Comparison of ENCODE assay signal across 8 cellular contexts in the genomic region with DNA sequence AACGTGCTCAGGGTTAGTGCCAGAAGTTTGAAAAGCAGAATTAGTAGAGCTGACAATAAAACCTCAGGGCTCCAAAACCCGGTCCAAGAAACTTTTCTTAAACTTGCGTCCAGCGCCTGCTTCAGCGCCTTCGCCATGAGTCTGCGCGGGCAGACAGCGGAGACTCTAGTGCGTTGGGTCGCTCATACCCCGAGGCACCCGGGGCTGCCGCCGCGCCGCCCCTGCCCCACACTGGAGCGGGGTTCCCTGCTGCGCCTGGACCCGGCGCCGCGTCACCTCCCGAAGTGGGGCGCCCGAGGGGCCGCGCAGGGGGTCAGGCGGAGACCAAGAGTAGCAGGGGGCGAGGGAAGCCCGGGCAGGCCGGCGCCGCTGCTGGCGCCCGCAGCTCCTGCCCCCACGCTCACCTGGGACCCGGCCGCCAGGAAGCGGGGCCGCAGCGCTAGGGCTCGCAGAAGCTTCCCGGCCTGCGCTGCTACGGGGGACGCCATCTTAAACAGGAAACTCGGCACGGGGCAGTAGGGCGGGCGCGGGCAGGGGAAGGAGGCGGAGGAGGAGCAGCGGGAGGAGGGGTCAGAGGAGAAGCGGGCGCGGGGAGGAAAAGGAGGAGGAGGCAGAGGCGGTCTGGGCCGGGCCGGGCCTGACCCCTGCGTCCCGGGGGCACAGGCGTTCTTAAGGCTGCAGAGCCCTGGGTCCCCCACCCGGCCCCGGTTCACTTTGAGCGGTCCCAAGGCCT. TPM values are rescaled to one million over a fixed set of nuclear protein-coding genes. Genes with fewer than 3 reads are reported as not detected.
A peak's percentile ranks its signal among the peaks of the same experiment; 100 is the strongest.
DNase-seq lines count a peak whose midpoint lies in the region; ATAC-seq and TF ChIP-seq lines count a peak whose summit lies in the region.

Gene SUCLG2 (minus strand): TSS at position 514 of the 733 bp plus-strand sequence. CDS start 26 bp downstream, at position 488.

- ATAC-seq in heart right ventricle, result peak; percentile 99 to 100 (median 99)

- peak within 1 kb of the TSS; percentile 75 for H3K4me3 ChIP-seq in H7 (ENCODE audit: insufficient read depth, low read depth, low read length)
- H3K4me3 ChIP-seq in MG63, result peak within 1 kb of the TSS; percentile 71
- H3K4me3 ChIP-seq in adrenal gland, result peak within 1 kb of the TSS; percentile 89 to 98 (median 93)
- peak within 1 kb of the TSS; percentile 65 to 98 (median 88) for H3K4me3 ChIP-seq in heart right ventricle
- peak within 1 kb of the TSS; percentile 80 to 93 for H3K4me3 ChIP-seq in prostate gland

- TF ChIP-seq CTCF in adrenal gland (IDR thresholded peaks at IDR 0.05) (no peak), heart right ventricle (IDR thresholded peaks at IDR 0.05) (no peak), prostate gland (IDR thresholded peaks at IDR 0.05) (no peak)

- peak; percentile 60 to 71 for TF ChIP-seq POLR2A in adrenal gland (IDR thresholded peaks at IDR 0.05)
- peak; percentile 77 for TF ChIP-seq POLR2A in prostate gland (IDR thresholded peaks at IDR 0.05)

- DNase-seq in GM04503 (ENCODE audit: low read depth) (peak; percentile 39), H7 (peak; percentile 87), MG63 (peak; percentile 88), T-helper 1 cell (peak; percentile 69 to 85 (median 74)), adrenal gland (peak; percentile 91 to 96 (median 94)), heart right ventricle (peak; percentile 93 to 94), prostate gland (ENCODE audit: low spot score) (peak; percentile 88), ureter (ENCODE audit: low spot score) (peak; percentile 95)

- H3K9me3 ChIP-seq in MG63 (no peaks in the 10 kb centered on the region), adrenal gland (replicated peaks in 1 of 3) (no peaks in the 10 kb centered on the region), heart right ventricle (no peaks in the 10 kb centered on the region), prostate gland (no peaks in the 10 kb centered on the region)

- 0 to 1% (median 0%) methylated on average over 15 to 66 of the region's 66 CpGs for WGBS in adrenal gland, 4 donors
- WGBS in heart right ventricle, 2 donors, result 0% methylated on average over 54 to 66 of the region's 66 CpGs
- WGBS in prostate gland, result 0% methylated on average over 66 of the region's 66 CpGs

- H3K27ac ChIP-seq in adrenal gland, result peak within 1 kb of the TSS; percentile 59 to 97 (median 91)
- peak within 1 kb of the TSS; percentile 81 to 99 (median 96) for H3K27ac ChIP-seq in heart right ventricle
- peak within 1 kb of the TSS; percentile 91 for H3K27ac ChIP-seq in prostate gland

- H3K36me3 ChIP-seq in H7 (replicated peaks; ENCODE audit: control insufficient read depth, insufficient read depth, low read length) (no peaks in the 10 kb centered on the region), MG63 (no peaks in the 10 kb centered on the region), adrenal gland (replicated peaks in 1 of 2) (no peaks in the 10 kb centered on the region), heart right ventricle (peaks cover 0 to 2% (median 0%) of the 10 kb centered on the region in 9 donors), prostate gland (no peaks in the 10 kb centered on the region)

- intact Hi-C loops in adrenal gland (cut with DNase I), result no loop called here
- intact Hi-C loops in heart right ventricle (cut with DNase I), result no loop called here
- intact Hi-C loops in prostate gland (cut with DNase I), result no loop called here

- no peaks in the 10 kb centered on the region for H3K27me3 ChIP-seq in H7 (ENCODE audit: control insufficient read depth, insufficient read depth, low read length)
- H3K27me3 ChIP-seq in MG63, result no peaks in the 10 kb centered on the region
- no peaks in the 10 kb centered on the region for H3K27me3 ChIP-seq in adrenal gland
- no peaks in the 10 kb centered on the region for H3K27me3 ChIP-seq in heart right ventricle
- H3K27me3 ChIP-seq in prostate gland (replicated peaks; ENCODE audit: insufficient read depth), result no peaks in the 10 kb centered on the region

- H3K4me1 ChIP-seq in adrenal gland (replicated peaks in 1 of 2), result peaks cover 8 to 29% of the 10 kb centered on the region in 2 donors
- H3K4me1 ChIP-seq in heart right ventricle, result peaks cover 0 to 43% (median 24%) of the 10 kb centered on the region in 9 donors
- H3K4me1 ChIP-seq in prostate gland (replicated peaks), result no peaks in the 10 kb centered on the region

RNA-seq across cellular contexts. Expression of gene SUCLG2, which starts in this region (rescaled TPM):
- 41.4 and 52.7 TPM in 2 replicates for total RNA-seq in H7 (2014; rRNA removed; shearing (Covaris generic))
- total RNA-seq in MG63 (2014; rRNA removed; shearing (Covaris generic); ENCODE audit: low replicate concordance), result 35.4 and 39.6 TPM in 2 replicates
- total RNA-seq in adrenal gland (100 to 1,000 TPM in 2 of 8 donors, 10 to 100 TPM in 6; 67.6 to 103 (median 71.6) TPM), heart right ventricle (100 to 1,000 TPM in 6 of 10 donors, 10 to 100 TPM in 4; 78.7 to 122 (median 104) TPM), prostate gland (10 to 100 TPM; 33.2 to 65.4 TPM), ureter (70.8 TPM)
- polyA plus RNA-seq in adrenal gland (100 to 1,000 TPM in 1 of 3 donors, 10 to 100 TPM in 2; 24.4 to 115 (median 28.4) TPM), heart right ventricle (10 to 100 TPM; 28.3 to 56.4 TPM)

Comparison
In these comparisons a context has a peak if more than half of its experiments do, and no peak if none do; other contexts are left out.
1. Peak in every context shown above with its lines: DNase-seq, ATAC-seq, H3K4me3 ChIP-seq and H3K27ac ChIP-seq.
2. DNase-seq: peak in every context shown above with its lines; median percentile 95 in ureter; 94 in adrenal gland; 94 in heart right ventricle; 88 in MG63; 88 in prostate gland; 87 in H7; 74 in T-helper 1 cell; 39 in GM04503.